In genomic region chr2:95158891-95159619, GRCh38 we compare ENCODE assay signal across 8 cellular contexts. TPM values are rescaled to one million over a fixed set of nuclear protein-coding genes. Genes with fewer than 3 reads are reported as not detected.
DNase-seq lines count a peak whose midpoint lies in the region; ATAC-seq and TF ChIP-seq lines count a peak whose summit lies in the region.

No MANE protein-coding gene starts in this region.

- in situ Hi-C loops in IMR-90 (cut with MboI; ENCODE audit: low sequenced_read_pairs): no loop called here

- H3K14ac ChIP-seq in IMR-90 (replicated peaks; ENCODE audit: low read depth, low read length): peak overlapping the region; percentile 97

- peaks cover 4% of the 10 kb centered on the region; the same call in 1 of the 2 replicates for H3K4me1 ChIP-seq in IMR-90 (ENCODE audit: control insufficient read depth, insufficient read depth, low read length)

- peak; percentile 52 for ATAC-seq in GM21723 (IDR thresholded peaks at IDR 0.05; ENCODE audit: unreplicated experiment)
- ATAC-seq in IMR-90 (ENCODE audit: low read depth): peak; percentile 75

- peaks cover 25% of the 10 kb centered on the region for H3K9me3 Mint-ChIP-seq in mesothelial cell of epicardium

- no peak for TF ChIP-seq POLR2A in IMR-90 (IDR thresholded peaks at IDR 0.05; ENCODE audit: low read depth, low read length)

- peak overlapping the region; percentile 83 for H3K4me3 Mint-ChIP-seq in mesothelial cell of epicardium

- peaks cover 24% of the 10 kb centered on the region for H3K36me3 ChIP-seq in IMR-90 (ENCODE audit: control insufficient read depth, insufficient read depth, low read length)

- TF ChIP-seq CTCF in IMR-90 (conservative IDR thresholded peaks at IDR 0.05; ENCODE audit: low read depth, low read length) (no peak), mesothelial cell of epicardium (IDR thresholded peaks at IDR 0.05; ENCODE audit: unreplicated experiment) (no peak)

- intact Hi-C loops in IMR-90 (cut with micrococcal nuclease): no loop called here

- H2BK5ac ChIP-seq in IMR-90 (ENCODE audit: low read depth, low read length, poor library complexity, severe bottlenecking): peak overlapping the region; percentile 25

- H3K27ac Mint-ChIP-seq in mesothelial cell of epicardium: peak overlapping the region; percentile 82

- H2AFZ ChIP-seq in IMR-90 (replicated peaks; ENCODE audit: low read length, poor library complexity): peak overlapping the region; percentile 97

- H3K4ac ChIP-seq in IMR-90 (ENCODE audit: low read depth, low read length): peak overlapping the region; percentile 88

- no peak overlapping the region for H2BK15ac ChIP-seq in IMR-90 (ENCODE audit: low read depth, low read length)

- no peak for TF ChIP-seq RAD21 in IMR-90 (IDR thresholded peaks at IDR 0.05; ENCODE audit: low read length)

- H3K79me1 ChIP-seq in IMR-90 (ENCODE audit: low read depth in 1 of 2, low read length in 2 of 2): peaks cover 17 to 21% of the 10 kb centered on the region in 2 experiments

- H2AK5ac ChIP-seq in IMR-90 (ENCODE audit: low read depth, low read length): peak overlapping the region; percentile 70

- H3K36me3 Mint-ChIP-seq in mesothelial cell of epicardium: peaks cover 29% of the 10 kb centered on the region

- H3K4me1 Mint-ChIP-seq in mesothelial cell of epicardium: peaks cover 17% of the 10 kb centered on the region

- dilution Hi-C loops in IMR-90 (cut with HindIII; ENCODE audit: low sequenced_read_pairs, unreplicated experiment): no loop called here

- no peaks in the 10 kb centered on the region for H3K27me3 Mint-ChIP-seq in mesothelial cell of epicardium (ENCODE audit: low read depth)

- H3K27ac ChIP-seq in IMR-90 (ENCODE audit: insufficient read depth, low read length): peak overlapping the region; percentile 64
- peak overlapping the region; percentile 14 for H3K27ac ChIP-seq in epithelial cell of prostate
- H3K27ac ChIP-seq in substantia nigra (ENCODE audit: low read depth, low read length, poor library complexity, severe bottlenecking): peak overlapping the region; percentile 86

- peak overlapping the region; percentile 28; the same call in 1 of the 2 replicates for H3K56ac ChIP-seq in IMR-90 (ENCODE audit: extremely low read depth, insufficient read depth, low read length)

- peak overlapping the region; percentile 65 for H4K5ac ChIP-seq in IMR-90 (ENCODE audit: low read depth, low read length)

- no TSS peak for BruUV-seq in IMR-90 (replicated peaks; lab: Mats Ljungman, UMichigan)

- no peaks in the 10 kb centered on the region for H4K20me1 ChIP-seq in IMR-90 (ENCODE audit: insufficient read depth, low read length)

- H2AK9ac ChIP-seq in IMR-90 (replicated peaks; ENCODE audit: low read depth, low read length, poor library complexity): peak overlapping the region; percentile 90

- H4K91ac ChIP-seq in IMR-90 (ENCODE audit: insufficient read depth, low read depth, low read length): peak overlapping the region; percentile 89

- H2BK120ac ChIP-seq in IMR-90 (ENCODE audit: low read depth, low read length): peak overlapping the region; percentile 22; the same call in 1 of the 2 replicates

- no peak overlapping the region for H2BK20ac ChIP-seq in IMR-90 (ENCODE audit: low read depth, low read length)

- 0 out of 2 replicates have a peak, but pooled peaks cover 2% of the 10 kb centered on the region for H3K9me1 ChIP-seq in IMR-90 (ENCODE audit: insufficient read depth, low read length)

- peak overlapping the region; percentile 43; the same call in 1 of the 2 replicates for H3K18ac ChIP-seq in IMR-90 (ENCODE audit: low read depth, low read length)

- CTCF ChIA-PET in IMR-90 (lab: Yijun Ruan, JAX): no interaction called here

- peak overlapping the region; percentile 97 to 98 for H4K8ac ChIP-seq in IMR-90 (ENCODE audit: low read depth in 2 of 2, low read length in 2 of 2)

- POLR2A ChIA-PET in IMR-90 (lab: Charles Lee; ENCODE audit: unreplicated experiment): interaction anchor here (0.5 to 0.6 kb wide), 2 partner anchors 92 to 654 kb away, joined by 3 read pairs; no protein-coding TSS in a partner anchor

- no peaks in the 10 kb centered on the region for H3K27me3 ChIP-seq in IMR-90 (ENCODE audit: control insufficient read depth, insufficient read depth, low read length)

- peak; percentile 5 for DNase-seq in NCI-H1436 (lab: John Stamatoyannopoulos, UW)
- no peak for DNase-seq in NCI-H1436 treated with DMSO at 0.1 percent for 48 hours (lab: John Stamatoyannopoulos, UW)
- peak; percentile 30 for DNase-seq in IMR-90
- DNase-seq in activated CD4-positive, alpha-beta T cell treated with anti-CD3 and anti-CD28 coated beads, Interleukin-2, amount 50 U/mL, for 24 hours (ENCODE audit: low read depth in 1 of 2, low spot score in 1 of 2): peak; percentile 8 to 22
- DNase-seq in epithelial cell of prostate (ENCODE audit: low read depth, low spot score): no peak
- peak; percentile 40 to 63 for DNase-seq in mesothelial cell of epicardium (ENCODE audit: low spot score in 2 of 2, unreplicated experiment in 2 of 2)
- DNase-seq in substantia nigra (lab: John Stamatoyannopoulos, UW): peak in 42 of 49 donors; percentile 9 to 84 (median 40)

- peak overlapping the region; percentile 75 for H3K4me3 ChIP-seq in IMR-90 (ENCODE audit: insufficient read depth, low read depth, low read length)

- H3K9me3 ChIP-seq in IMR-90 (ENCODE audit: control insufficient read depth, insufficient read depth, low read length): peaks cover 26% of the 10 kb centered on the region

- H3K9ac ChIP-seq in IMR-90 (ENCODE audit: low read depth, low read length): peak overlapping the region; percentile 79

- WGBS in IMR-90 (ENCODE audit: extremely low coverage in 2 of 2, insufficient read length in 1 of 2), 2 experiments: 4% methylated on average over 29 of the region's 58 CpGs; no CpG with 5 or more reads in 1 of the 2 experiments

- peak overlapping the region; percentile 94 for H3K4me2 ChIP-seq in IMR-90 (ENCODE audit: low read depth, low read length)

- H3K23ac ChIP-seq in IMR-90 (ENCODE audit: low read depth, low read length): peak overlapping the region; percentile 100

TF ChIP-seq in IMR-90, 13 proteins besides CTCF, POLR2A, EP300 and RAD21:
- TF ChIP-seq MAZ (IDR thresholded peaks at IDR 0.05; ENCODE audit: borderline replicate concordance, low read depth, low read length) (no peak), RCOR1 (IDR thresholded peaks at IDR 0.05; ENCODE audit: insufficient replicate concordance, low read length) (no peak), MAFK (IDR thresholded peaks at IDR 0.05; ENCODE audit: low read depth, low read length) (no peak), MXI1 (IDR thresholded peaks at IDR 0.05; ENCODE audit: borderline replicate concordance, low read depth, low read length) (peak; percentile 34; the same call in 1 of the 2 replicates), SMC3 (IDR thresholded peaks at IDR 0.05; ENCODE audit: low read depth, low read length) (no peak), CEBPB (IDR thresholded peaks at IDR 0.05; ENCODE audit: low read depth, low read length) (no peak), BHLHE40 (IDR thresholded peaks at IDR 0.05; ENCODE audit: low read depth, low read length) (no peak), RFX5 (IDR thresholded peaks at IDR 0.05; ENCODE audit: low read depth, low read length) (no peak)

RNA-seq across cellular contexts. Expression of gene ZNF514, which starts 0.6 kb away (rescaled TPM):
- total RNA-seq in IMR-90 (2012; rRNA removed) (6.5 and 7.2 TPM in 2 replicates), mesothelial cell of epicardium (36.4 to 38.0 TPM (median 37.5 TPM) in 3 replicates)
- 4.4 and 5.3 TPM in 2 replicates for polyA plus RNA-seq in IMR-90 (2012; rRNA removed)
- 0.96 and 1.4 TPM in 2 replicates for polyA plus RNA-seq in IMR-90 (2012; cell fraction: cytosol; rRNA removed)
- polyA plus RNA-seq in IMR-90 (2012; cell fraction: nucleus; rRNA removed; ENCODE audit: low replicate concordance): 6.5 and 29.3 TPM in 2 replicates

RNA-seq across cellular contexts. Expression of gene ZNF2, which starts 6.6 kb away (rescaled TPM):
- total RNA-seq in IMR-90 (2012; rRNA removed): 7.3 and 7.8 TPM in 2 replicates
- 1.3 and 2.7 TPM in 2 replicates for polyA plus RNA-seq in IMR-90 (2012; rRNA removed)
- 0.75 and 1.4 TPM in 2 replicates for polyA plus RNA-seq in IMR-90 (2012; cell fraction: cytosol; rRNA removed)
- polyA plus RNA-seq in IMR-90 (2012; cell fraction: nucleus; rRNA removed; ENCODE audit: low replicate concordance): 1.5 and 2.9 TPM in 2 replicates
- 5.9 to 6.2 TPM (median 6.2 TPM) in 3 replicates for total RNA-seq in mesothelial cell of epicardium

RNA-seq across cellular contexts. Expression of gene MRPS5, which starts 37.4 kb away (rescaled TPM):
- total RNA-seq in IMR-90 (2012; rRNA removed) (27.6 and 35.8 TPM in 2 replicates), mesothelial cell of epicardium (45.2 to 47.6 TPM (median 45.8 TPM) in 3 replicates)
- polyA plus RNA-seq in IMR-90 (2012; rRNA removed): 42.5 and 44.1 TPM in 2 replicates
- 24.9 and 28.4 TPM in 2 replicates for polyA plus RNA-seq in IMR-90 (2012; cell fraction: cytosol; rRNA removed)
- 49.4 and 110 TPM in 2 replicates for polyA plus RNA-seq in IMR-90 (2012; cell fraction: nucleus; rRNA removed; ENCODE audit: low replicate concordance)

RNA-seq across cellular contexts. Expression of gene ZNF892, which starts 48.3 kb away (rescaled TPM):
- total RNA-seq in IMR-90 (2012; rRNA removed) (2.2 and 2.7 TPM in 2 replicates), mesothelial cell of epicardium (16.7 to 17.2 TPM (median 17.0 TPM) in 3 replicates)
- 0.46 and 0.49 TPM in 2 replicates for polyA plus RNA-seq in IMR-90 (2012; rRNA removed)
- 0.33 and 1.6 TPM in 2 replicates for polyA plus RNA-seq in IMR-90 (2012; cell fraction: cytosol; rRNA removed)
- 0.22 and 0.57 TPM in 2 replicates for polyA plus RNA-seq in IMR-90 (2012; cell fraction: nucleus; rRNA removed; ENCODE audit: low replicate concordance)

Comparison
In these comparisons a context has a peak if more than half of its experiments do, and no peak if none do; other contexts are left out.
1. DNase-seq: peak in NCI-H1436 (single experiment), IMR-90 (single experiment), activated CD4-positive, alpha-beta T cell treated with anti-CD3 and anti-CD28 coated beads, Interleukin-2, amount 50 U/mL, for 24 hours (2 of 2), mesothelial cell of epicardium (2 of 2) and substantia nigra (42 of 49); none in NCI-H1436 treated with DMSO at 0.1 percent for 48 hours (single experiment) and epithelial cell of prostate (single experiment).
2. H3K27ac ChIP-seq: peak in every context shown above with its lines; median percentile 86 in substantia nigra; 64 in IMR-90; 14 in epithelial cell of prostate.